8 cellular contexts compared by ENCODE assay signal in the genomic region with DNA sequence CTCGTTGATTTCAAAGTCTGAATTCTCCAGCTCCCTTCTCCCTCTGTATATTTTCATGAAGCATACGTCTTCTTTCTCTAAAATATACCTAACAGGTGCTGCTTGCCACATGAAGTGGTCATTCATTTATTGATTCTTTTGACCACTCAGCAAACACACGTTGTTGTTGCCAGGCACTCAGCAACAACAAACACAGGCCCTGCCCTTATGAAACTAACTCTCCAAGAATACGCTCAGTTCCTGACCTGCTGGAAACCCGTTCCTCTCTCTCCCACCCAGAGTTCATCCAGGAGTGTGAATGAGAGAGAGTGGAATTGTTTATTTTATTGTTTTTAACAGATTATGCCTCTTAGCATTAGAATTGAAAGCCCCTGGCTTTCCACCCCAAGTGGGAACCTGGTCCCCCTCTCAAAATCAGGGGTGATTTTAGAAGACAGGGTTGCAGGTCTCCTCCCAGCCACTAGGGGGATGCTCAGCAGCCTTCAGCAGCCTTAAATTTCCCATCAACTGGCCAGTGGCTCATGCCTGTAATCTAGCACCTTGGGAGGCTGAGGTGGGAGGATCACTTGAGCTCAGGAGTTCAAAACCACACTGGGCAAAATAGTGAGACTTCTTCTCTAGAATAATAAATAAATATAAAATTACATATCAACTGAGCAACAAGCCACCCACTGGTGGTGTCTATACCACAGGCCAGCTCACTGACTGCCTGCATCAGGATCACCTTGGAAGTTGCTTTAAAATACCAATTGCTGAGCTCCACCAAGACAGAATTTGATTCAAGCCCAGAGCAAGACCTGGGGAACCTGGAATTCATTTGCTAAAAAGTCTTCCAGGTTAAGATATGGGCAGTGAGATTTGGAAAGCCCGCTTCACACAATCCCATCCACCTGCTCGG.
A peak's percentile ranks its signal among the peaks of the same experiment; 100 is the strongest.
DNase-seq lines count a peak whose midpoint lies in the region; ATAC-seq and TF ChIP-seq lines count a peak whose summit lies in the region.

No MANE protein-coding gene starts in this region.

- peak; percentile 1 for DNase-seq in AG10803 (ENCODE audit: low read depth)
- peak; percentile 60 for DNase-seq in NCI-H748 treated with DMSO at 0.1 percent for 48 hours (lab: John Stamatoyannopoulos, UW)
- DNase-seq in endothelial cell (ENCODE audit: low spot score): peak; percentile 30
- peak; percentile 15 for DNase-seq in stimulated activated naive CD8-positive, alpha-beta T cell treated with anti-CD3 and anti-CD28 coated beads, Interleukin-15, Interleukin-2, amounts not matched to agents 100 U/mL and 50 U/mL, for 24 hours
- no peak for DNase-seq in superior temporal gyrus (ENCODE audit: extremely low spot score)
- no peak for DNase-seq in occipital lobe (lab: John Stamatoyannopoulos, UW)
- no peak for DNase-seq in GOT3 (lab: John Stamatoyannopoulos, UW)

- H3K36me3 Mint-ChIP-seq in endothelial cell (ENCODE audit: low read depth, unreplicated experiment): no peaks in the 10 kb centered on the region

- H3K27ac Mint-ChIP-seq in endothelial cell (ENCODE audit: unreplicated experiment): no peak overlapping the region

- no peak for ATAC-seq in stimulated activated naive CD8-positive, alpha-beta T cell treated with anti-CD3 and anti-CD28 coated beads, Interleukin-15, Interleukin-2, amounts not matched to agents 100 U/mL and 50 U/mL, for 24 hours

- no peak overlapping the region for H3K4me3 ChIP-seq in AG10803 (ENCODE audit: low read length)

- H3K9me3 Mint-ChIP-seq in endothelial cell (ENCODE audit: unreplicated experiment): no peaks in the 10 kb centered on the region

- H3K4me3 Mint-ChIP-seq in endothelial cell (ENCODE audit: unreplicated experiment): no peak overlapping the region

- TF ChIP-seq CTCF in AG10803 (conservative IDR thresholded peaks at IDR 0.05; ENCODE audit: low read length): peak; percentile 57
- TF ChIP-seq CTCF in GM12874 (IDR thresholded peaks at IDR 0.05; ENCODE audit: insufficient read depth, low read depth, low read length): peak; percentile 76
- TF ChIP-seq CTCF in endothelial cell (IDR thresholded peaks at IDR 0.05; ENCODE audit: unreplicated experiment): peak; percentile 86

- H3K27me3 Mint-ChIP-seq in endothelial cell (ENCODE audit: unreplicated experiment): peaks cover 6% of the 10 kb centered on the region

- H3K4me1 Mint-ChIP-seq in endothelial cell (ENCODE audit: unreplicated experiment): no peaks in the 10 kb centered on the region

Comparison
In these comparisons a context has a peak if more than half of its experiments do, and no peak if none do; other contexts are left out.
1. DNase-seq: peak in AG10803 (single experiment), NCI-H748 treated with DMSO at 0.1 percent for 48 hours (single experiment), endothelial cell (single experiment) and stimulated activated naive CD8-positive, alpha-beta T cell treated with anti-CD3 and anti-CD28 coated beads, Interleukin-15, Interleukin-2, amounts not matched to agents 100 U/mL and 50 U/mL, for 24 hours (single experiment); none in superior temporal gyrus (single experiment), occipital lobe (single experiment) and GOT3 (single experiment).
2. Peak in every context shown above with its lines, with median percentiles within 50 percentile points of each other: CTCF ChIP-seq.